ENCODE assay signal across 18 cellular contexts in genomic region chr14:51806026-51806590, GRCh38.
"Had no signal": no experiment of that assay in that cellular context is flagged by ENCODE, and none has a peak within 500 bp of the region (broad histone marks: within the 10 kb centered on the region; RNA-seq: fewer than 3 reads in every experiment).

No MANE protein-coding gene starts in this region.

- H3K9me3 ChIP-seq: lower lobe of right lung, tibial artery, vagina had no signal

- H2AFZ ChIP-seq: hepatocyte had no signal

- H3K4me1 ChIP-seq: esophagus squamous epithelium, lower lobe of right lung, tibial artery, vagina had no signal

- H3K79me2 ChIP-seq: hepatocyte had no signal

- DNase-seq: activated CD4-positive, alpha-beta T cell treated with anti-CD3 and anti-CD28 coated beads, Interleukin-2, amount 10 ng/mL, durations not matched to agents 7 days and 5 days; activated CD8-positive, alpha-beta memory T cell treated with anti-CD3 and anti-CD28 coated beads, Interleukin-2, amount 50 U/mL, for 48 hours; activated gamma-delta T cell; activated T-cell treated with anti-CD3 and anti-CD28 coated beads, Interleukin-2, amount 50 U/mL, for 72 hours; amniotic stem cell; effector CD4-positive, alpha-beta T cell; esophagus squamous epithelium; lower lobe of right lung; nephron progenitor cell; occipital lobe; posterior cingulate gyrus; spleen; stimulated activated naive B cell treated with anti-CD40 and anti-IgM and Interleukin-4, amounts not matched to agents 10 μg/mL and 1 μg/mL and 100 μg/mL, for 72 hours; T-helper 1 cell; T-helper 9 cell; tibial artery had no signal

- H3K36me3 ChIP-seq: esophagus squamous epithelium, lower lobe of right lung, spleen, tibial artery, vagina had no signal

- H3K27ac ChIP-seq: esophagus squamous epithelium, hepatocyte, lower lobe of right lung, tibial artery, vagina had no signal

- H3K4me2 ChIP-seq: hepatocyte had no signal

- H3K4me3 ChIP-seq: esophagus squamous epithelium, hepatocyte, lower lobe of right lung, spleen, tibial artery, vagina had no signal

- H3K27me3 ChIP-seq: esophagus squamous epithelium, hepatocyte, spleen, tibial artery, vagina had no signal
